In the genomic region with DNA sequence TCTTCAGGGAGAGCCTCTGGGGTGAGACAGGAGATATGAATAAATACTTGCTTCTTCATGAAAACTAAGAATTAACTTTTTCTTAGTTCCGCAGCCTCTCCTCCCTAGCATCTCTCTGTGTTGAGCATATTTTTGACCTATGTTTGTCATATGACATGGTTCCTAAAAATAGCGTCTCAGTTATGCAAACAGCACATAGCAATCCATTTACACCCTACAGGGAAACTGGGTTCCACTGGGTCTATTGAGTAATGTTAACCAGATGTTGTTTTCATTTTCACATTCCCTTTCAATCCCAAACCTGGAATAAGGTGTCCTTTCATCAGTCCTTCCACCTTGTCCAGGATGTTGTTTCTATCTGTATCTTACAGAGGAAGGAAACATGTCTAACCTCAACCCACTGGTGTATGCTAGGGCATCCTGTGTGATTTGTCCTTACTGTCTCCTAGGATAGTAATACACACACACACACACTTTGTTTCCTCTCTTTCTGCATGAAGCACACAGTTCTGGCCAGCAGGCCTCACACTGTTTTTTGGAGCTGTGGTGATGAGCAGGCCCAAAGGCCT, we compare ENCODE assay signal across 28 cellular contexts.
A peak's percentile ranks its signal among the peaks of the same experiment; 100 is the strongest.
DNase-seq lines count a peak whose midpoint lies in the region; ATAC-seq and TF ChIP-seq lines count a peak whose summit lies in the region.
"Had no signal": no experiment of that assay in that cellular context is flagged by ENCODE, and none has a peak within 500 bp of the region (broad histone marks: within the 10 kb centered on the region; RNA-seq: fewer than 3 reads in every experiment).

No MANE protein-coding gene starts in this region.

- no peaks in the 10 kb centered on the region for H3K36me3 Mint-ChIP-seq in effector memory CD8-positive, alpha-beta T cell (ENCODE audit: insufficient read depth)
- peaks cover 0 to 4% (median 0%) of the 10 kb centered on the region in 5 donors for H3K36me3 Mint-ChIP-seq in naive thymus-derived CD4-positive, alpha-beta T cell
- H3K36me3 Mint-ChIP-seq: CD14-positive monocyte, immature natural killer cell had no signal

- H3K27ac ChIP-seq in naive thymus-derived CD4-positive, alpha-beta T cell (ENCODE audit: low read depth, low read length) = no peak overlapping the region
- H3K27ac ChIP-seq: gastrocnemius medialis, KMS-11, stomach, tibial artery had no signal

- no peak overlapping the region for H3K4me3 ChIP-seq in AG09309 (ENCODE audit: control insufficient read depth, low read depth, low read length)
- H3K4me3 ChIP-seq in naive thymus-derived CD4-positive, alpha-beta T cell (ENCODE audit: low read length) = no peak overlapping the region
- H3K4me3 ChIP-seq: gastrocnemius medialis, stomach, tibial artery had no signal

- peaks cover 0 to 5% of the 10 kb centered on the region in 2 donors for H3K27me3 Mint-ChIP-seq in effector memory CD8-positive, alpha-beta T cell
- no peaks in the 10 kb centered on the region for H3K27me3 Mint-ChIP-seq in naive thymus-derived CD4-positive, alpha-beta T cell
- H3K27me3 Mint-ChIP-seq: activated CD4-positive, alpha-beta T cell treated with anti-CD3 and anti-CD28 coated beads, Interleukin-2, amount 10 ng/mL, durations not matched to agents 24 days and 14 days had no signal

- intact Hi-C loops in naive thymus-derived CD4-positive, alpha-beta T cell (cut with micrococcal nuclease) = no loop called here

- H3K36me3 ChIP-seq in naive thymus-derived CD4-positive, alpha-beta T cell (ENCODE audit: control insufficient read depth in 2 of 3, insufficient read depth in 3 of 3, low read length in 3 of 3) = no peaks in the 10 kb centered on the region
- H3K36me3 ChIP-seq: gastrocnemius medialis, stomach, tibial artery had no signal

- no peak overlapping the region for H3K27ac Mint-ChIP-seq in effector memory CD8-positive, alpha-beta T cell
- H3K27ac Mint-ChIP-seq in naive thymus-derived CD4-positive, alpha-beta T cell = peak overlapping the region in 3 of 9 donors; percentile 17 to 58 (median 45)
- H3K27ac Mint-ChIP-seq: activated CD4-positive, alpha-beta T cell treated with anti-CD3 and anti-CD28 coated beads, Interleukin-2, amount 10 ng/mL, durations not matched to agents 24 days and 14 days; CD14-positive monocyte; immature natural killer cell; progenitor cell of endocrine pancreas had no signal

- peak; percentile 28 for DNase-seq in AG09309 (ENCODE audit: low read depth)
- DNase-seq in HS-5 (ENCODE audit: low read depth) = peak; percentile 26
- DNase-seq in effector memory CD8-positive, alpha-beta T cell = no peak
- DNase-seq in naive thymus-derived CD4-positive, alpha-beta T cell = peak in 2 of 9 donors; percentile 5 to 25
- DNase-seq in stimulated activated naive CD8-positive, alpha-beta T cell treated with anti-CD3 and anti-CD28 coated beads, Interleukin-15, Interleukin-2, amounts not matched to agents 100 U/mL and 50 U/mL, for 24 hours = no peak
- DNase-seq in GM19240 (ENCODE audit: insufficient read length, low spot score) = no peak
- DNase-seq in stimulated activated CD8-positive, alpha-beta memory T cell treated with anti-CD3 and anti-CD28 coated beads, Interleukin-4, amount 100 ng/mL, for 48 hours = no peak
- DNase-seq in ureter (ENCODE audit: low spot score) = no peak
- DNase-seq: activated CD4-positive, alpha-beta T cell treated with anti-CD3 and anti-CD28 coated beads, Interleukin-2, amount 10 ng/mL, durations not matched to agents 24 days and 14 days; activated gamma-delta T cell treated with Interleukin-2 at 50 U/mL for 16 hours; activated T-cell treated with anti-CD3 and anti-CD28 coated beads, Interleukin-2, amount 50 U/mL, for 4 hours; DND-41; gastrocnemius medialis; HCEC 1CT; hypothalamus; mesendoderm; NCI-H1694; NCI-H2171 treated with DMSO at 0.1 percent for 48 hours; NCI-H526; SIG-M5; stomach; T1000; tibial artery had no signal

- peaks cover 5 to 14% of the 10 kb centered on the region in 2 donors for H3K9me3 Mint-ChIP-seq in effector memory CD8-positive, alpha-beta T cell
- H3K9me3 Mint-ChIP-seq in naive thymus-derived CD4-positive, alpha-beta T cell = peaks cover 0 to 33% (median 11%) of the 10 kb centered on the region in 11 donors

- no peak overlapping the region for H3K4me3 Mint-ChIP-seq in effector memory CD8-positive, alpha-beta T cell
- peak overlapping the region in 3 of 10 donors; percentile 22 to 40 (median 34) for H3K4me3 Mint-ChIP-seq in naive thymus-derived CD4-positive, alpha-beta T cell
- H3K4me3 Mint-ChIP-seq: activated CD4-positive, alpha-beta T cell treated with anti-CD3 and anti-CD28 coated beads, Interleukin-2, amount 10 ng/mL, durations not matched to agents 24 days and 14 days; activated T-cell treated with anti-CD3 and anti-CD28 coated beads, Interleukin-2, amount 50 U/mL, for 4 hours; CD14-positive monocyte; immature natural killer cell had no signal

- no peaks in the 10 kb centered on the region for H3K4me1 ChIP-seq in naive thymus-derived CD4-positive, alpha-beta T cell (ENCODE audit: control insufficient read depth in 2 of 2, insufficient read depth in 2 of 2, low read length in 2 of 2)
- H3K4me1 ChIP-seq: gastrocnemius medialis, stomach, tibial artery had no signal

- no peak for TF ChIP-seq CTCF in AG09309 (IDR thresholded peaks at IDR 0.05; ENCODE audit: control insufficient read depth, insufficient read depth, low read depth, low read length, missing control alignments)

- peaks cover 0 to 9% (median 0%) of the 10 kb centered on the region in 3 experiments for H3K9me3 ChIP-seq in naive thymus-derived CD4-positive, alpha-beta T cell (ENCODE audit: control insufficient read depth in 2 of 3, low read length in 3 of 3)
- H3K9me3 ChIP-seq: gastrocnemius medialis had no signal

- CTCF ChIA-PET in naive thymus-derived CD4-positive, alpha-beta T cell (lab: Charles Lee) = no interaction called here

- no peaks in the 10 kb centered on the region for H3K27me3 ChIP-seq in naive thymus-derived CD4-positive, alpha-beta T cell (ENCODE audit: control insufficient read depth in 2 of 2, insufficient read depth in 2 of 2, low read length in 2 of 2)
- H3K27me3 ChIP-seq: gastrocnemius medialis, stomach, tibial artery had no signal

- H3K4me1 Mint-ChIP-seq in effector memory CD8-positive, alpha-beta T cell (ENCODE audit: low read depth in 2 of 2) = peaks cover 0 to 5% of the 10 kb centered on the region in 2 donors
- peaks cover 0 to 31% (median 10%) of the 10 kb centered on the region in 7 donors for H3K4me1 Mint-ChIP-seq in naive thymus-derived CD4-positive, alpha-beta T cell
- H3K4me1 Mint-ChIP-seq: activated CD4-positive, alpha-beta T cell treated with anti-CD3 and anti-CD28 coated beads, Interleukin-2, amount 10 ng/mL, durations not matched to agents 24 days and 14 days; CD14-positive monocyte; immature natural killer cell had no signal

- POLR2A ChIA-PET in naive thymus-derived CD4-positive, alpha-beta T cell (lab: Charles Lee) = no interaction called here

- ATAC-seq in effector memory CD8-positive, alpha-beta T cell (replicated peaks) = peak; percentile 37
- ATAC-seq in naive thymus-derived CD4-positive, alpha-beta T cell = peak; percentile 24
- no peak for ATAC-seq in stimulated activated naive CD8-positive, alpha-beta T cell treated with anti-CD3 and anti-CD28 coated beads, Interleukin-15, Interleukin-2, amounts not matched to agents 100 U/mL and 50 U/mL, for 24 hours
- ATAC-seq: activated T-cell treated with anti-CD3 and anti-CD28 coated beads, Interleukin-2, amount 50 U/mL, for 4 hours; gastrocnemius medialis; Panc1 had no signal

Comparison
In these comparisons a context has a peak if more than half of its experiments do, and no peak if none do; other contexts are left out.
1. DNase-seq: peak in AG09309 (single experiment) and HS-5 (single experiment); none in effector memory CD8-positive, alpha-beta T cell (0 of 3), stimulated activated naive CD8-positive, alpha-beta T cell treated with anti-CD3 and anti-CD28 coated beads, Interleukin-15, Interleukin-2, amounts not matched to agents 100 U/mL and 50 U/mL, for 24 hours (single experiment), GM19240 (single experiment), stimulated activated CD8-positive, alpha-beta memory T cell treated with anti-CD3 and anti-CD28 coated beads, Interleukin-4, amount 100 ng/mL, for 48 hours (single experiment) and ureter (single experiment).